In genomic region chr3:54433846-54434245, GRCh38 we compare ENCODE assay signal across 14 cellular contexts.
DNase-seq lines count a peak whose midpoint lies in the region; ATAC-seq, FAIRE-seq and TF ChIP-seq lines count a peak whose summit lies in the region.
"Had no signal": no experiment of that assay in that cellular context is flagged by ENCODE, and none has a peak within 500 bp of the region (broad histone marks: within the 10 kb centered on the region; RNA-seq: fewer than 3 reads in every experiment).

No MANE protein-coding gene starts in this region.

- H3K4me1 Mint-ChIP-seq in astrocyte (ENCODE audit: low read depth, unreplicated experiment) (no peaks in the 10 kb centered on the region), nephron progenitor cell (peaks cover 13% of the 10 kb centered on the region)
- H3K4me1 Mint-ChIP-seq: activated CD4-positive, alpha-beta T cell treated with anti-CD3 and anti-CD28 coated beads, Interleukin-2, amount 10 ng/mL, durations not matched to agents 7 days and 5 days had no signal

- H3K36me3 ChIP-seq in astrocyte (ENCODE audit: insufficient read depth, low read length) = no peaks in the 10 kb centered on the region

- no peaks in the 10 kb centered on the region for H3K27me3 ChIP-seq in astrocyte (ENCODE audit: insufficient read depth, low read length)

- no peaks in the 10 kb centered on the region for H3K9me3 Mint-ChIP-seq in astrocyte (ENCODE audit: unreplicated experiment)
- no peaks in the 10 kb centered on the region for H3K9me3 Mint-ChIP-seq in nephron progenitor cell
- H3K9me3 Mint-ChIP-seq: activated CD4-positive, alpha-beta T cell treated with anti-CD3 and anti-CD28 coated beads, Interleukin-2, amount 10 ng/mL, durations not matched to agents 7 days and 5 days had no signal

- DNase-seq in DMS53 (lab: John Stamatoyannopoulos, UW) = peak; percentile 17
- DNase-seq in DMS53 treated with DMSO at 0.1 percent for 48 hours (lab: John Stamatoyannopoulos, UW; ENCODE audit: unreplicated experiment) = no peak
- DNase-seq in HuH-7 (ENCODE audit: low spot score) = peak; percentile 4
- DNase-seq in astrocyte (ENCODE audit: low read depth) = no peak
- peak; percentile 42 for DNase-seq in nephron progenitor cell
- DNase-seq in GF-D8 (lab: John Stamatoyannopoulos, UW) = no peak
- no peak for DNase-seq in NCI-H1436 (lab: John Stamatoyannopoulos, UW)
- DNase-seq: activated CD4-positive, alpha-beta T cell treated with anti-CD3 and anti-CD28 coated beads, Interleukin-2, amount 10 ng/mL, durations not matched to agents 7 days and 5 days; NCI-H1694 had no signal

- TF ChIP-seq CTCF in astrocyte (IDR thresholded peaks at IDR 0.05; ENCODE audit: insufficient read depth, low read depth, low read length) = peak; percentile 2
- peak; percentile 52 for TF ChIP-seq CTCF in nephron progenitor cell (IDR thresholded peaks at IDR 0.05)

- H3K27ac Mint-ChIP-seq in astrocyte (ENCODE audit: unreplicated experiment) (no peak overlapping the region), nephron progenitor cell (no peak overlapping the region)
- H3K27ac Mint-ChIP-seq: activated CD4-positive, alpha-beta T cell treated with anti-CD3 and anti-CD28 coated beads, Interleukin-2, amount 10 ng/mL, durations not matched to agents 7 days and 5 days had no signal

- no peaks in the 10 kb centered on the region for H3K9me3 ChIP-seq in astrocyte (ENCODE audit: insufficient read depth, low read depth, low read length)

- no peak overlapping the region for H3K4me2 ChIP-seq in astrocyte (ENCODE audit: low read length)

- ATAC-seq in HG02852 (IDR thresholded peaks at IDR 0.05; ENCODE audit: unreplicated experiment) = no peak
- ATAC-seq: sciatic nerve had no signal

- no peaks in the 10 kb centered on the region for H3K79me2 ChIP-seq in astrocyte (ENCODE audit: insufficient read depth, low read length)

- H3K36me3 Mint-ChIP-seq in astrocyte (ENCODE audit: low read depth, unreplicated experiment) (no peaks in the 10 kb centered on the region), nephron progenitor cell (ENCODE audit: low read depth) (no peaks in the 10 kb centered on the region)

- H3K4me3 Mint-ChIP-seq in astrocyte (ENCODE audit: unreplicated experiment) = no peak overlapping the region
- no peak overlapping the region for H3K4me3 Mint-ChIP-seq in nephron progenitor cell
- H3K4me3 Mint-ChIP-seq: activated CD4-positive, alpha-beta T cell treated with anti-CD3 and anti-CD28 coated beads, Interleukin-2, amount 10 ng/mL, durations not matched to agents 7 days and 5 days had no signal

- no peak for FAIRE-seq in astrocyte (lab: Jason Lieb, UNC)
- FAIRE-seq: A204.1 had no signal

- no peaks in the 10 kb centered on the region for H4K20me1 ChIP-seq in astrocyte (ENCODE audit: insufficient read depth, low read length)

- H2AFZ ChIP-seq in astrocyte (ENCODE audit: low read depth, low read length) = no peak overlapping the region

- H3K4me1 ChIP-seq in astrocyte (ENCODE audit: insufficient read depth, low read length) = peaks cover 1% of the 10 kb centered on the region

- no peak overlapping the region for H3K27ac ChIP-seq in astrocyte (ENCODE audit: low read depth, low read length)
- H3K27ac ChIP-seq: HL-60, SK-N-MC had no signal

- H3K27me3 Mint-ChIP-seq in astrocyte (ENCODE audit: low read depth, unreplicated experiment) (peaks cover 10% of the 10 kb centered on the region), nephron progenitor cell (ENCODE audit: low read depth, poor library complexity) (peaks cover 4% of the 10 kb centered on the region)

- H3K9ac ChIP-seq in astrocyte (ENCODE audit: low read length) = no peak overlapping the region

- no peak overlapping the region for H3K4me3 ChIP-seq in astrocyte (ENCODE audit: insufficient read depth, low read depth, low read length)
- H3K4me3 ChIP-seq: SK-N-MC had no signal

Comparison
In these comparisons a context has a peak if more than half of its experiments do, and no peak if none do; other contexts are left out.
1. DNase-seq: peak in DMS53 (single experiment), HuH-7 (single experiment) and nephron progenitor cell (single experiment); none in DMS53 treated with DMSO at 0.1 percent for 48 hours (single experiment), astrocyte (single experiment), GF-D8 (single experiment) and NCI-H1436 (single experiment).